Comparison of ENCODE assay signal across 17 cellular contexts in the genomic region with DNA sequence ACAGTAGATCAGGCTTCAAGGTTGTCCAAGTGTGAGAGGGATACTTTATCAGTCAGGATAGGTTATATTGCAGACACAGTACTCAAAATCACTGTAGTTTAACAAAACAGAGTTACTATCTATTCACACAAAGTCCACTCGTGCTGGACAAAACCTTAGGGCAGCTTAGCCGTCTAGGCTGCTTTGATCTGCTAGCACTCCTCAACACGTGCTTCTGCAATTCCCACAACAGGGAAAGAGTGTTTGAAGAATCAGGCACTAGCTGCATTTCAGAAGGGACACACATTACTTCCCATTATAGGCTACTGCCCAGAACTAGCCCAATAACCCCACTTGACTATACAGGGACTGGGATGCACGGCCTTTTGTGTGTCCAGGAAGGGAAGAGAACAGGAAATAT. TPM values are rescaled to one million over a fixed set of nuclear protein-coding genes. Genes with fewer than 3 reads are reported as not detected.
DNase-seq lines count a peak whose midpoint lies in the region; ATAC-seq, FAIRE-seq and TF ChIP-seq lines count a peak whose summit lies in the region.
"Had no signal": no experiment of that assay in that cellular context is flagged by ENCODE, and none has a peak within 500 bp of the region (broad histone marks: within the 10 kb centered on the region; RNA-seq: fewer than 3 reads in every experiment).

No MANE protein-coding gene starts in this region.

- no peaks in the 10 kb centered on the region for H3K9me3 ChIP-seq in H1 (ENCODE audit: insufficient read depth in 2 of 2, low read depth in 1 of 2, low read length in 1 of 2)
- no peaks in the 10 kb centered on the region for H3K9me3 ChIP-seq in gastrocnemius medialis
- H3K9me3 ChIP-seq in H9 (ENCODE audit: control insufficient read depth, low read depth, low read length), result no peaks in the 10 kb centered on the region
- no peaks in the 10 kb centered on the region for H3K9me3 ChIP-seq in WERI-Rb-1 (ENCODE audit: severe bottlenecking)
- H3K9me3 ChIP-seq: left lung, ovary, spleen had no signal

- in situ Hi-C loops in gastrocnemius medialis (cut with MboI; ENCODE audit: low sequenced_read_pairs in 4 of 4), result no loop called here

- H4K91ac ChIP-seq in H1 (replicated peaks; ENCODE audit: insufficient read length, low read length), result no peak overlapping the region
- no peak overlapping the region for H4K91ac ChIP-seq in H9 (ENCODE audit: insufficient read length, low read depth, low read length)

- intact Hi-C loops in gastrocnemius medialis (cut with DNase I; ENCODE audit: low total_unique reads), result loop anchor here (10.0 kb wide), 1 partner anchor 356 kb away; no protein-coding TSS in a partner anchor
- intact Hi-C loops in activated CD8-positive, alpha-beta T cell treated with anti-CD3 and anti-CD28 coated beads for 36 hours (cut with micrococcal nuclease), result no loop called here
- intact Hi-C loops in activated naive CD4-positive, alpha-beta T cell treated with anti-CD3 and anti-CD28 coated beads for 36 hours (cut with micrococcal nuclease), result no loop called here

- no peaks in the 10 kb centered on the region for H3K79me1 ChIP-seq in H1 (ENCODE audit: low read depth, low read length)
- H3K79me1 ChIP-seq in H9 (ENCODE audit: insufficient read depth, low read depth, low read length, poor library complexity, severe bottlenecking), result no peaks in the 10 kb centered on the region

- H3K23ac ChIP-seq in H1 (ENCODE audit: insufficient read length) (no peak overlapping the region), H9 (ENCODE audit: insufficient read length, low read depth, low read length) (no peak overlapping the region)

- H3K4me1 Mint-ChIP-seq in IgD-negative memory B cell (peaks cover 7 to 13% (median 7%) of the 10 kb centered on the region in 3 donors), H9 (peaks cover 37 to 42% of the 10 kb centered on the region in 2 experiments)
- peaks cover 23% of the 10 kb centered on the region for H3K4me1 Mint-ChIP-seq in activated CD8-positive, alpha-beta T cell treated with anti-CD3 and anti-CD28 coated beads for 36 hours (ENCODE audit: low read depth)
- peaks cover 11% of the 10 kb centered on the region for H3K4me1 Mint-ChIP-seq in activated naive CD4-positive, alpha-beta T cell treated with anti-CD3 and anti-CD28 coated beads for 36 hours (ENCODE audit: low read depth)

- H3K14ac ChIP-seq in H1 (ENCODE audit: insufficient read length) (no peak overlapping the region), H9 (ENCODE audit: insufficient read depth, low read length) (no peak overlapping the region)

- H3K4me2 ChIP-seq in H1 (ENCODE audit: insufficient read depth in 1 of 2, low read depth in 2 of 2, low read length in 2 of 2), result no peak overlapping the region
- no peak overlapping the region for H3K4me2 ChIP-seq in H9 (ENCODE audit: insufficient read depth, insufficient read length, low read length)

- H2BK120ac ChIP-seq in H1 (replicated peaks; ENCODE audit: low read depth, low read length) (no peak overlapping the region), H9 (ENCODE audit: low read depth, low read length, poor library complexity, severe bottlenecking) (no peak overlapping the region)

- H3K79me2 ChIP-seq in H1 (ENCODE audit: control insufficient read depth in 1 of 2, insufficient read depth in 2 of 2, low read length in 2 of 2) (no peaks in the 10 kb centered on the region), H9 (ENCODE audit: insufficient read depth, low read length) (no peaks in the 10 kb centered on the region)

- no peaks in the 10 kb centered on the region for H4K20me1 ChIP-seq in H1 (replicated peaks in 1 of 2; ENCODE audit: control insufficient read depth in 1 of 2, insufficient read depth in 2 of 2, low read length in 2 of 2)
- no peaks in the 10 kb centered on the region for H4K20me1 ChIP-seq in H9 (ENCODE audit: control insufficient read depth, insufficient read depth, insufficient read length)

- H2AFZ ChIP-seq in H1 (ENCODE audit: low read length), result no peak overlapping the region
- no peak overlapping the region for H2AFZ ChIP-seq in H9 (ENCODE audit: low read length)

- peak overlapping the region; percentile 23; the same call in 1 of the 2 replicates for H2BK20ac ChIP-seq in H1 (ENCODE audit: low read length)
- H2BK20ac ChIP-seq in H9 (ENCODE audit: low read depth, low read length, poor library complexity, severe bottlenecking), result no peak overlapping the region

- H4K8ac ChIP-seq in H1 (ENCODE audit: extremely low read depth, insufficient read depth, low read length), result no peak overlapping the region
- H4K8ac ChIP-seq in H9 (replicated peaks; ENCODE audit: insufficient read length, low read depth, low read length), result no peak overlapping the region

- H3K27me3 ChIP-seq in H1 (replicated peaks in 1 of 4; ENCODE audit: control insufficient read depth in 3 of 4, extremely low read depth in 1 of 4, insufficient read depth in 3 of 4, low read length in 3 of 4) (no peaks in the 10 kb centered on the region; a peak in 1 of 7 replicates), gastrocnemius medialis (no peaks in the 10 kb centered on the region), H9 (ENCODE audit: insufficient read depth, low read length) (no peaks in the 10 kb centered on the region; the same call in none of the 2 replicates), WERI-Rb-1 (ENCODE audit: insufficient read depth, low read depth, severe bottlenecking) (no peaks in the 10 kb centered on the region)
- H3K27me3 ChIP-seq: left lung, ovary, spleen had no signal

- H2AK5ac ChIP-seq in H1 (ENCODE audit: low read depth, low read length), result peak overlapping the region; percentile 1; the same call in 1 of the 2 replicates
- no peak overlapping the region for H2AK5ac ChIP-seq in H9 (ENCODE audit: insufficient read length, low read length)

- H3K36me3 Mint-ChIP-seq in IgD-negative memory B cell (peaks cover 2% of the 10 kb centered on the region), H9 (ENCODE audit: insufficient read depth in 1 of 3, low read depth in 3 of 3) (no peaks in the 10 kb centered on the region)
- peaks cover 2% of the 10 kb centered on the region for H3K36me3 Mint-ChIP-seq in activated CD8-positive, alpha-beta T cell treated with anti-CD3 and anti-CD28 coated beads for 36 hours (ENCODE audit: low read depth)
- H3K36me3 Mint-ChIP-seq in activated naive CD4-positive, alpha-beta T cell treated with anti-CD3 and anti-CD28 coated beads for 36 hours (ENCODE audit: low read depth), result peaks cover 3% of the 10 kb centered on the region

- POLR2A ChIA-PET in H1 (lab: Charles Lee; ENCODE audit: partially characterized antibody), result interaction anchor here (0.9 to 1.5 kb wide), 4 partner anchors 15 to 163 kb away, joined by 3 to 6 read pairs (median 4); a partner anchor contains a TSS
- POLR2A ChIA-PET in activated CD8-positive, alpha-beta T cell treated with anti-CD3 and anti-CD28 coated beads for 36 hours (lab: Charles Lee), result interaction anchor here (0.6 kb wide), 2 partner anchors 144 to 147 kb away, joined by 3 read pairs; no protein-coding TSS in a partner anchor

- H2BK15ac ChIP-seq in H1 (ENCODE audit: low read length) (no peak overlapping the region), H9 (ENCODE audit: low read depth, low read length) (no peak overlapping the region)

- no peak for FAIRE-seq in H1 (lab: Jason Lieb, UNC)
- FAIRE-seq: endometrium, HTR-8/SVneo had no signal

- no peak overlapping the region for H3K18ac ChIP-seq in H1 (ENCODE audit: extremely low read depth, low read length)
- no peak overlapping the region for H3K18ac ChIP-seq in H9 (ENCODE audit: insufficient read length, low read depth, low read length)

- no peak for DNase-seq in H1 (ENCODE audit: low read depth in 1 of 2, low spot score in 2 of 2)
- no peak for DNase-seq in gastrocnemius medialis
- no peak for DNase-seq in H9
- no peak for DNase-seq in activated CD8-positive, alpha-beta T cell treated with anti-CD3 and anti-CD28 coated beads for 36 hours
- DNase-seq in WERI-Rb-1, result no peak
- no peak for DNase-seq in activated naive CD4-positive, alpha-beta T cell treated with anti-CD3 and anti-CD28 coated beads for 36 hours
- DNase-seq: activated CD4-positive, alpha-beta memory T cell treated with anti-CD3 and anti-CD28 coated beads for 36 hours; amniotic stem cell; left lung; NCI-H1694; ovary; spleen had no signal

- H2BK5ac ChIP-seq in H1 (ENCODE audit: low read depth, low read length) (no peak overlapping the region), H9 (ENCODE audit: insufficient read length, low read length) (no peak overlapping the region)

- no peak overlapping the region for H4K5ac ChIP-seq in H1 (ENCODE audit: insufficient read length, low read depth, low read length)
- no peak overlapping the region for H4K5ac ChIP-seq in H9 (ENCODE audit: insufficient read length, low read depth, low read length)

- no peak overlapping the region for H3K4ac ChIP-seq in H1 (replicated peaks; ENCODE audit: insufficient read length, low read depth, low read length)
- H3K4ac ChIP-seq in H9 (ENCODE audit: low read depth, low read length), result no peak overlapping the region

- WGBS in H1 (ENCODE audit: extremely low coverage in 1 of 2, insufficient coverage in 1 of 2, insufficient read length in 1 of 2, insufficient replicate concordance in 2 of 2, low coverage in 1 of 2, low lambda C conversion rate in 2 of 2, missing lambda C conversion rate in 1 of 2), 2 experiments, result 89% methylated on average over 4 of the region's 4 CpGs; no CpG with 5 or more reads in 1 of the 2 experiments
- no CpG with 5 or more reads among the region's 4 CpGs for WGBS in H9 (ENCODE audit: extremely low coverage, insufficient read length, low lambda C conversion rate)

- no peak overlapping the region for H3K56ac ChIP-seq in H1 (replicated peaks; ENCODE audit: insufficient read length, low read depth, low read length)
- no peak overlapping the region for H3K56ac ChIP-seq in H9 (ENCODE audit: insufficient read length, low read depth, low read length)

- H3K4me3 ChIP-seq in H1 (ENCODE audit: extremely low read depth in 1 of 4, insufficient read depth in 2 of 4, low read depth in 3 of 4, low read length in 4 of 4) (no peak overlapping the region), gastrocnemius medialis (no peak overlapping the region), WERI-Rb-1 (ENCODE audit: low read depth, low read length) (no peak overlapping the region)
- H3K4me3 ChIP-seq: left lung, ovary, spleen had no signal

- H3K4me3 Mint-ChIP-seq in IgD-negative memory B cell (no peak overlapping the region), H9 (no peak overlapping the region)
- no peak overlapping the region for H3K4me3 Mint-ChIP-seq in activated CD8-positive, alpha-beta T cell treated with anti-CD3 and anti-CD28 coated beads for 36 hours
- no peak overlapping the region for H3K4me3 Mint-ChIP-seq in activated naive CD4-positive, alpha-beta T cell treated with anti-CD3 and anti-CD28 coated beads for 36 hours
- H3K4me3 Mint-ChIP-seq: activated CD4-positive, alpha-beta memory T cell treated with anti-CD3 and anti-CD28 coated beads for 36 hours; activated T-helper 1 cell treated with anti-CD3 and anti-CD28 coated beads, Interleukin-12 subunit alpha, Interleukin-12 subunit beta, Interleukin-2, Interleukin-4 antibody, amounts not matched to agents 30 ng/mL and 10 ng/mL and 1 ng/mL, durations not matched to agents 14 hours and 24 hours and 36 hours had no signal

- H2BK12ac ChIP-seq in H1 (ENCODE audit: low read depth, low read length) (no peak overlapping the region), H9 (ENCODE audit: insufficient read length, low read depth, low read length) (no peak overlapping the region)

- H3K27me3 Mint-ChIP-seq in IgD-negative memory B cell, result no peaks in the 10 kb centered on the region
- no peaks in the 10 kb centered on the region; the same call in 1 of the 2 replicates for H3K27me3 Mint-ChIP-seq in H9 (ENCODE audit: low read depth)
- no peaks in the 10 kb centered on the region for H3K27me3 Mint-ChIP-seq in activated CD8-positive, alpha-beta T cell treated with anti-CD3 and anti-CD28 coated beads for 36 hours
- no peaks in the 10 kb centered on the region for H3K27me3 Mint-ChIP-seq in activated naive CD4-positive, alpha-beta T cell treated with anti-CD3 and anti-CD28 coated beads for 36 hours (ENCODE audit: low read depth)
- H3K27me3 Mint-ChIP-seq: activated CD4-positive, alpha-beta memory T cell treated with anti-CD3 and anti-CD28 coated beads for 36 hours had no signal

- TF ChIP-seq CTCF in 22Rv1 (IDR thresholded peaks at IDR 0.05) (no peak), H1 (IDR thresholded peaks at IDR 0.05; ENCODE audit: control extremely low read depth in 1 of 3, insufficient read depth in 1 of 3, low read depth in 1 of 3, low read length in 3 of 3) (no peak), gastrocnemius medialis (IDR thresholded peaks at IDR 0.05 in 4 of 5, conservative IDR thresholded peaks at IDR 0.05 in 1 of 5) (no peak), H9 (conservative IDR thresholded peaks at IDR 0.05) (no peak), WERI-Rb-1 (IDR thresholded peaks at IDR 0.05; ENCODE audit: low read depth, low read length) (no peak)
- TF ChIP-seq CTCF in activated CD8-positive, alpha-beta T cell treated with anti-CD3 and anti-CD28 coated beads for 36 hours (IDR thresholded peaks at IDR 0.05), result no peak

- TF ChIP-seq POLR2A in H1 (IDR thresholded peaks at IDR 0.05; ENCODE audit: control extremely low read depth in 1 of 2, low read depth in 2 of 2, low read length in 2 of 2) (no peak), gastrocnemius medialis (IDR thresholded peaks at IDR 0.05) (no peak)

- CTCF ChIA-PET in H1 (lab: Charles Lee; ENCODE audit: partially characterized antibody), result interaction anchor here (0.6 to 5.5 kb wide), 13 partner anchors 10 to 1206 kb away, joined by 3 to 62 read pairs (median 5); a partner anchor contains a TSS
- CTCF ChIA-PET in activated CD8-positive, alpha-beta T cell treated with anti-CD3 and anti-CD28 coated beads for 36 hours (lab: Charles Lee), result interaction anchor here (1.2 to 4.9 kb wide), 4 partner anchors 15 to 148 kb away, joined by 3 to 27 read pairs (median 16); no protein-coding TSS in a partner anchor
- CTCF ChIA-PET in activated naive CD4-positive, alpha-beta T cell treated with anti-CD3 and anti-CD28 coated beads for 36 hours (lab: Charles Lee), result interaction anchor here (1.1 to 1.2 kb wide), 3 partner anchors 9 to 76 kb away, joined by 4 to 5 read pairs (median 4); no protein-coding TSS in a partner anchor

- no peaks in the 10 kb centered on the region for H3K9me3 Mint-ChIP-seq in IgD-negative memory B cell
- no peaks in the 10 kb centered on the region for H3K9me3 Mint-ChIP-seq in H9
- no peaks in the 10 kb centered on the region for H3K9me3 Mint-ChIP-seq in activated CD8-positive, alpha-beta T cell treated with anti-CD3 and anti-CD28 coated beads for 36 hours
- H3K9me3 Mint-ChIP-seq in activated naive CD4-positive, alpha-beta T cell treated with anti-CD3 and anti-CD28 coated beads for 36 hours, result no peaks in the 10 kb centered on the region
- H3K9me3 Mint-ChIP-seq: activated CD4-positive, alpha-beta memory T cell treated with anti-CD3 and anti-CD28 coated beads for 36 hours; activated T-helper 1 cell treated with anti-CD3 and anti-CD28 coated beads, Interleukin-12 subunit alpha, Interleukin-12 subunit beta, Interleukin-2, Interleukin-4 antibody, amounts not matched to agents 30 ng/mL and 10 ng/mL and 1 ng/mL, durations not matched to agents 14 hours and 24 hours and 36 hours had no signal

- H3K9ac ChIP-seq in H1 (replicated peaks in 1 of 4; ENCODE audit: extremely low read depth in 1 of 4, low read depth in 3 of 4, low read length in 3 of 4) (no peak overlapping the region), H9 (ENCODE audit: extremely low read depth, insufficient read length, low read length) (no peak overlapping the region)

- TF ChIP-seq RAD21 in H1 (IDR thresholded peaks at IDR 0.05 in 1 of 2, conservative IDR thresholded peaks at IDR 0.05 in 1 of 2; ENCODE audit: low read depth in 2 of 2, low read length in 2 of 2), result no peak

- no peak for TF ChIP-seq EP300 in H1 (IDR thresholded peaks at IDR 0.05; ENCODE audit: borderline replicate concordance in 1 of 2, low read depth in 2 of 2, low read length in 2 of 2)

- peaks cover 5% of the 10 kb centered on the region for H3K23me2 ChIP-seq in H1 (ENCODE audit: low read depth, low read length)
- H3K23me2 ChIP-seq in H9 (ENCODE audit: insufficient read length, low read depth, low read length, poor library complexity, severe bottlenecking), result peaks cover 6% of the 10 kb centered on the region

- peak overlapping the region; percentile 100 for H3K27ac ChIP-seq in 22Rv1
- H3K27ac ChIP-seq in H1 (ENCODE audit: low read depth, low read length), result no peak overlapping the region
- H3K27ac ChIP-seq in gastrocnemius medialis, result peak overlapping the region; percentile 96 to 99 (median 98)
- H3K27ac ChIP-seq in H9 (ENCODE audit: insufficient read length, low read depth, low read length), result no peak overlapping the region
- no peak overlapping the region for H3K27ac ChIP-seq in WERI-Rb-1
- H3K27ac ChIP-seq: ovary had no signal

- no peak for ATAC-seq in gastrocnemius medialis
- no peak for ATAC-seq in activated CD8-positive, alpha-beta T cell treated with anti-CD3 and anti-CD28 coated beads for 36 hours
- ATAC-seq: left lung had no signal

- H3K4me1 ChIP-seq in H1 (replicated peaks in 1 of 4; ENCODE audit: control insufficient read depth in 3 of 4, insufficient read depth in 4 of 4, low read length in 3 of 4), result peaks cover 0 to 17% (median 7%) of the 10 kb centered on the region in 4 experiments; a peak in 5 of 7 replicates
- H3K4me1 ChIP-seq in gastrocnemius medialis, result peaks cover 37 to 40% of the 10 kb centered on the region in 2 donors
- H3K4me1 ChIP-seq in H9 (ENCODE audit: insufficient read depth, low read length), result peaks cover 2% of the 10 kb centered on the region; the same call in 1 of the 2 replicates

- H3K36me3 ChIP-seq in H1 (ENCODE audit: control insufficient read depth in 2 of 4, insufficient read depth in 4 of 4, low read length in 3 of 4) (no peaks in the 10 kb centered on the region), gastrocnemius medialis (no peaks in the 10 kb centered on the region), WERI-Rb-1 (peaks cover 16% of the 10 kb centered on the region)
- H3K36me3 ChIP-seq: ovary had no signal

- H3T11ph ChIP-seq in H9 (ENCODE audit: low read length), result no peak overlapping the region

- H3K27ac Mint-ChIP-seq in IgD-negative memory B cell, result peak overlapping the region; percentile 36 to 74 (median 49)
- no peak overlapping the region for H3K27ac Mint-ChIP-seq in H9
- H3K27ac Mint-ChIP-seq in activated CD8-positive, alpha-beta T cell treated with anti-CD3 and anti-CD28 coated beads for 36 hours, result no peak overlapping the region
- H3K27ac Mint-ChIP-seq in activated naive CD4-positive, alpha-beta T cell treated with anti-CD3 and anti-CD28 coated beads for 36 hours, result no peak overlapping the region
- H3K27ac Mint-ChIP-seq: activated CD4-positive, alpha-beta memory T cell treated with anti-CD3 and anti-CD28 coated beads for 36 hours; activated T-helper 1 cell treated with anti-CD3 and anti-CD28 coated beads, Interleukin-12 subunit alpha, Interleukin-12 subunit beta, Interleukin-2, Interleukin-4 antibody, amounts not matched to agents 30 ng/mL and 10 ng/mL and 1 ng/mL, durations not matched to agents 14 hours and 24 hours and 36 hours had no signal

RNA-seq across cellular contexts. Expression of a gene that starts 39.4 kb away (rescaled TPM):
- polyA plus RNA-seq in IgD-negative memory B cell, result 16.2 TPM
- total RNA-seq in H1 (2021; fragmentation: NEBNext Ultra II Directional; extraction: Animal tissue kit (Norgen Biotek cat#: 25700)), result 17.3 and 19.5 TPM in 2 replicates
- 20.3 and 44.4 TPM in 2 replicates for polyA plus RNA-seq in H1 (2011; rRNA removed)
- 12.4 TPM for polyA plus RNA-seq in H1 (2011; cell fraction: cytosol; rRNA removed)
- 19.5 TPM for polyA plus RNA-seq in H1 (2011; cell fraction: nucleus; rRNA removed)
- polyA plus RNA-seq in H1 (2012, experiment 1 of 2), result 10.3 to 14.6 TPM (median 12.8 TPM) in 4 replicates
- 8.1 TPM for polyA plus RNA-seq in H1 (2012, experiment 2 of 2)
- 9.1 TPM for polyA plus RNA-seq in H1 (2013, experiment 1 of 2)
- 8.8 TPM for polyA plus RNA-seq in H1 (2013, experiment 2 of 2)
- polyA minus RNA-seq in H1 (2011; rRNA and poly(A)+ RNA removed), result 6.7 and 7.7 TPM in 2 replicates
- polyA minus RNA-seq in H1 (2011; cell fraction: cytosol; rRNA and poly(A)+ RNA removed), result 14.5 TPM
- 9.3 TPM for polyA minus RNA-seq in H1 (2011; cell fraction: nucleus; rRNA and poly(A)+ RNA removed)
- 100 to 1,000 TPM; 129 to 260 (median 168) TPM for total RNA-seq in gastrocnemius medialis
- total RNA-seq in H9 (2021), result 18.7 and 20.8 TPM in 2 replicates
- 10 to 100 TPM; 35.3 to 35.8 TPM for total RNA-seq in activated CD8-positive, alpha-beta T cell treated with anti-CD3 and anti-CD28 coated beads for 36 hours
- 10 to 100 TPM; 28.8 to 32.8 TPM for total RNA-seq in activated naive CD4-positive, alpha-beta T cell treated with anti-CD3 and anti-CD28 coated beads for 36 hours

Comparison
In these comparisons a context has a peak if more than half of its experiments do, and no peak if none do; other contexts are left out.
1. H3K27ac ChIP-seq: peak in 22Rv1 (single experiment) and gastrocnemius medialis (4 of 4); none in H1 (single experiment), H9 (single experiment) and WERI-Rb-1 (single experiment).
2. H3K27ac Mint-ChIP-seq: peak in IgD-negative memory B cell (3 of 3); none in H9 (0 of 3), activated CD8-positive, alpha-beta T cell treated with anti-CD3 and anti-CD28 coated beads for 36 hours (single experiment) and activated naive CD4-positive, alpha-beta T cell treated with anti-CD3 and anti-CD28 coated beads for 36 hours (single experiment).